ENCODE assay signal across 8 cellular contexts in the genomic region with DNA sequence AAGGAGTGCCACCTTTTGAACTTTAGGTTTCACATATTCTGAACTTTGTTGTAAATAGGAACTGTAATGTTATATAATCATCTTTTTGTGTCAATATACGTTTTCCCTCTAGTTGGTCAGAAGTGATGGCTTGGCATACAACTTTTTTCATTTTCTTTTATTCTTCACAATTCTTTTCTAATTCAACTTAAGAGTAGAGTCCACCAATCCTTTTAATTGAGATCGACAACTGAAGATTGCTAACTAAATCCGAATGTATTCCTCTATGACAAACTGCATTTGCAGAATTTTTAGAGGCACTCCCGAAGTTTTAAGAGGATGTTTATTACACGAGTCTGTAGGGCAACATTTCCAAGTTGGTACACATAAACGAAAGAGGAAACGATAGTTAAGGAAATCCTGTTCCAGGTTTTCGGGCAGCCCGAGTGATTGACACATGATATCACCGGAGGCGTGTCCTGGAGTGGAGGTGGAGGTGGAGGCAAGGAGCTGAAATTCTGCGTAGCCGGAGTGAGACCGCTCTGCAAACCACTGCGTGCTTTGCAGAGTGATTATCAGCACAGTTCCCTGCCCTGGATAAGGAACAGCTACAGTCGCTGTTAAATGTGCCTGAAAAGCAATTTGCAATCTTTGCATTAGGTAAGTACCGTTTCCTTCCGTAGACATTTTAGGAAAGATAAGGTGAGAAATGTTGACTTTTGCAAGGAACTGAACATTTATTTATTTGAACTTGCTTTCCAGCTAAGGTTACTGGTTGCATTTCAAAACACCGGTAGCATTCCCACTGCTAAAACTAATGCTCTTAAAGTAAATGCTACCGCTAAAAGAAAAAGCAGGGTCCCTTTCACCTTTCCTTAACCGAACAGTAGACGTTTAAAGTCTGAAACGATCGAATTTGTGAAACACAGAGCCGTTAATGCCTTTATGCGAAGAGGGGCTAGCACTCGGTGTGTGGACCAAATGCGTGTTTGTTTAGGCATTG. TPM values are rescaled to one million over a fixed set of nuclear protein-coding genes. Genes with fewer than 3 reads are reported as not detected.
DNase-seq lines count a peak whose midpoint lies in the region; ATAC-seq and TF ChIP-seq lines count a peak whose summit lies in the region.

A gene with protein sequence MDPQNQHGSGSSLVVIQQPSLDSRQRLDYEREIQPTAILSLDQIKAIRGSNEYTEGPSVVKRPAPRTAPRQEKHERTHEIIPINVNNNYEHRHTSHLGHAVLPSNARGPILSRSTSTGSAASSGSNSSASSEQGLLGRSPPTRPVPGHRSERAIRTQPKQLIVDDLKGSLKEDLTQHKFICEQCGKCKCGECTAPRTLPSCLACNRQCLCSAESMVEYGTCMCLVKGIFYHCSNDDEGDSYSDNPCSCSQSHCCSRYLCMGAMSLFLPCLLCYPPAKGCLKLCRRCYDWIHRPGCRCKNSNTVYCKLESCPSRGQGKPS (plus strand): TSS at position 502 of the 982 bp plus-strand sequence. CDS start 4,797 bp downstream, outside the sequence.

- peak; percentile 40 to 84 (median 75) for DNase-seq in CD8-positive, alpha-beta memory T cell
- peak in 75 of 76 experiments; percentile 12 to 94 (median 86) for DNase-seq in HUDEP-2 (lab: John Stamatoyannopoulos, UW; ENCODE audit: unreplicated experiment in 76 of 76)
- peak; percentile 89 for DNase-seq in NOMO-1 treated with dmso at 0.1 percent for 144 hours (lab: John Stamatoyannopoulos, UW; ENCODE audit: unreplicated experiment)
- DNase-seq in activated CD8-positive, alpha-beta memory T cell treated with anti-CD3 and anti-CD28 coated beads, Interleukin-2, amount 10 ng/mL, durations not matched to agents 7 days and 5 days = peak; percentile 95
- peak; percentile 96 for DNase-seq in endodermal cell
- peak; percentile 95 for DNase-seq in mesenchymal stem cell
- peak; percentile 53 for DNase-seq in stimulated activated CD8-positive, alpha-beta memory T cell treated with anti-CD3 and anti-CD28 coated beads, Interleukin-15, amount 100 ng/mL, for 1 hour (ENCODE audit: low read depth)

- CTCF ChIA-PET in CD8-positive, alpha-beta memory T cell (lab: Charles Lee) = interaction anchor here (0.7 to 2.1 kb wide), 7 partner anchors 10 to 168 kb away, joined by 3 to 8 read pairs (median 3); no protein-coding TSS in a partner anchor
- CTCF ChIA-PET in activated CD8-positive, alpha-beta memory T cell treated with anti-CD3 and anti-CD28 coated beads, Interleukin-2, amount 10 ng/mL, durations not matched to agents 7 days and 5 days (lab: Charles Lee) = interaction anchor here (0.7 to 3.9 kb wide), 10 partner anchors 10 to 264 kb away, joined by 3 to 14 read pairs (median 5); no protein-coding TSS in a partner anchor

- H3K36me3 Mint-ChIP-seq in CD8-positive, alpha-beta memory T cell = peaks cover 0 to 8% (median 2%) of the 10 kb centered on the region in 3 donors
- peaks cover 38% of the 10 kb centered on the region for H3K36me3 Mint-ChIP-seq in activated CD8-positive, alpha-beta memory T cell treated with anti-CD3 and anti-CD28 coated beads, Interleukin-2, amount 10 ng/mL, durations not matched to agents 7 days and 5 days
- H3K36me3 Mint-ChIP-seq in endodermal cell (ENCODE audit: low read depth) = peaks cover 3% of the 10 kb centered on the region

- TF ChIP-seq CTCF in endodermal cell (conservative IDR thresholded peaks at IDR 0.05) = no peak

- H3K4me1 Mint-ChIP-seq in CD8-positive, alpha-beta memory T cell = peaks cover 30 to 38% (median 30%) of the 10 kb centered on the region in 3 donors
- H3K4me1 Mint-ChIP-seq in activated CD8-positive, alpha-beta memory T cell treated with anti-CD3 and anti-CD28 coated beads, Interleukin-2, amount 10 ng/mL, durations not matched to agents 7 days and 5 days = peaks cover 25% of the 10 kb centered on the region
- peaks cover 18% of the 10 kb centered on the region for H3K4me1 Mint-ChIP-seq in endodermal cell

- H3K36me3 ChIP-seq in CD8-positive, alpha-beta memory T cell (ENCODE audit: insufficient read depth, low read length) = no peaks in the 10 kb centered on the region
- H3K36me3 ChIP-seq in endodermal cell (ENCODE audit: control insufficient read depth, insufficient read depth, low read length) (peaks cover under 1% of the 10 kb centered on the region), mesenchymal stem cell (ENCODE audit: control insufficient read depth in 1 of 2, insufficient read depth in 2 of 2, low read depth in 1 of 2, low read length in 2 of 2) (peaks cover under 1 to 7% of the 10 kb centered on the region in 2 experiments)

- peaks cover 0 to 2% (median 0%) of the 10 kb centered on the region in 5 donors for H3K9me3 Mint-ChIP-seq in CD8-positive, alpha-beta memory T cell
- no peaks in the 10 kb centered on the region for H3K9me3 Mint-ChIP-seq in activated CD8-positive, alpha-beta memory T cell treated with anti-CD3 and anti-CD28 coated beads, Interleukin-2, amount 10 ng/mL, durations not matched to agents 7 days and 5 days (ENCODE audit: low read depth)
- H3K9me3 Mint-ChIP-seq in endodermal cell = no peaks in the 10 kb centered on the region

- peak within 1 kb of the TSS; percentile 84 for H2BK15ac ChIP-seq in mesenchymal stem cell (ENCODE audit: low read depth, poor library complexity, severe bottlenecking)

- peak within 1 kb of the TSS; percentile 75 for H3K4me3 ChIP-seq in CD8-positive, alpha-beta memory T cell (ENCODE audit: low read length)
- H3K4me3 ChIP-seq in endodermal cell (ENCODE audit: low read length) = peak within 1 kb of the TSS; percentile 93
- H3K4me3 ChIP-seq in mesenchymal stem cell (ENCODE audit: insufficient read depth in 1 of 2, low read depth in 1 of 2, low read length in 2 of 2) = peak within 1 kb of the TSS; percentile 74 to 92

- H3K27ac Mint-ChIP-seq in CD8-positive, alpha-beta memory T cell = peak within 1 kb of the TSS; percentile 77 to 96 (median 92)
- H3K27ac Mint-ChIP-seq in activated CD8-positive, alpha-beta memory T cell treated with anti-CD3 and anti-CD28 coated beads, Interleukin-2, amount 10 ng/mL, durations not matched to agents 7 days and 5 days = peak within 1 kb of the TSS; percentile 92
- peak within 1 kb of the TSS; percentile 90 for H3K27ac Mint-ChIP-seq in endodermal cell

- peak within 1 kb of the TSS; percentile 94 for H3K4me2 ChIP-seq in mesenchymal stem cell (ENCODE audit: low read length, poor library complexity, severe bottlenecking)

- H3K79me1 ChIP-seq in mesenchymal stem cell (replicated peaks; ENCODE audit: low read length, poor library complexity, severe bottlenecking) = no peaks in the 10 kb centered on the region

- ATAC-seq in GM21381 (IDR thresholded peaks at IDR 0.05; ENCODE audit: unreplicated experiment) = peak; percentile 48
- peak; percentile 63 for ATAC-seq in activated CD8-positive, alpha-beta memory T cell treated with anti-CD3 and anti-CD28 coated beads, Interleukin-2, amount 10 ng/mL, durations not matched to agents 7 days and 5 days

- peak within 1 kb of the TSS; percentile 10 for H4K8ac ChIP-seq in mesenchymal stem cell (ENCODE audit: low read length)

- no peaks in the 10 kb centered on the region for H3K9me3 ChIP-seq in CD8-positive, alpha-beta memory T cell (ENCODE audit: low read length)
- H3K9me3 ChIP-seq in endodermal cell (ENCODE audit: control insufficient read depth, low read length) (no peaks in the 10 kb centered on the region), mesenchymal stem cell (ENCODE audit: control insufficient read depth, low read length) (no peaks in the 10 kb centered on the region)

- peaks cover 15% of the 10 kb centered on the region for H3K4me1 ChIP-seq in CD8-positive, alpha-beta memory T cell (ENCODE audit: insufficient read depth, low read length)
- H3K4me1 ChIP-seq in endodermal cell (ENCODE audit: control insufficient read depth, insufficient read depth, low read length) (peaks cover 4% of the 10 kb centered on the region), mesenchymal stem cell (ENCODE audit: control insufficient read depth, insufficient read depth, low read depth, low read length) (peaks cover 2% of the 10 kb centered on the region)

- H3K27ac ChIP-seq in CD8-positive, alpha-beta memory T cell (ENCODE audit: low read depth, low read length) = peak within 1 kb of the TSS; percentile 4
- H3K27ac ChIP-seq in endodermal cell (ENCODE audit: low read depth, low read length) = peak within 1 kb of the TSS; percentile 50
- peak within 1 kb of the TSS; percentile 86 for H3K27ac ChIP-seq in mesenchymal stem cell (ENCODE audit: low read length, poor library complexity, severe bottlenecking)

- no peak within 1 kb of the TSS for H2AFZ ChIP-seq in mesenchymal stem cell (ENCODE audit: low read depth, low read length)

- H2AK5ac ChIP-seq in mesenchymal stem cell (ENCODE audit: low read length, severe bottlenecking) = no peak within 1 kb of the TSS

- peak within 1 kb of the TSS; percentile 83 to 94 (median 87) for H3K4me3 Mint-ChIP-seq in CD8-positive, alpha-beta memory T cell
- peak within 1 kb of the TSS; percentile 92 for H3K4me3 Mint-ChIP-seq in activated CD8-positive, alpha-beta memory T cell treated with anti-CD3 and anti-CD28 coated beads, Interleukin-2, amount 10 ng/mL, durations not matched to agents 7 days and 5 days
- H3K4me3 Mint-ChIP-seq in endodermal cell = peak within 1 kb of the TSS; percentile 92

- H3K14ac ChIP-seq in mesenchymal stem cell (ENCODE audit: low read length in 2 of 2) = peak within 1 kb of the TSS; percentile 41 to 78

- peak within 1 kb of the TSS; percentile 75 for H2BK120ac ChIP-seq in mesenchymal stem cell (ENCODE audit: low read depth, low read length)

- H3K27me3 ChIP-seq in CD8-positive, alpha-beta memory T cell (ENCODE audit: insufficient read depth, low read length, poor library complexity, severe bottlenecking) = no peaks in the 10 kb centered on the region
- H3K27me3 ChIP-seq in endodermal cell (ENCODE audit: control insufficient read depth, insufficient read depth, low read length, poor library complexity, severe bottlenecking) (no peaks in the 10 kb centered on the region), mesenchymal stem cell (ENCODE audit: control insufficient read depth in 1 of 2, insufficient read depth in 1 of 2, low read length in 2 of 2) (no peaks in the 10 kb centered on the region)

- POLR2A ChIA-PET in CD8-positive, alpha-beta memory T cell (lab: Charles Lee) = interaction anchor here (0.9 to 1.3 kb wide), 2 partner anchors 26 to 168 kb away, joined by 4 read pairs; no protein-coding TSS in a partner anchor

- peaks cover 8 to 24% of the 10 kb centered on the region in 2 donors for H3K27me3 Mint-ChIP-seq in CD8-positive, alpha-beta memory T cell
- peaks cover 7% of the 10 kb centered on the region for H3K27me3 Mint-ChIP-seq in activated CD8-positive, alpha-beta memory T cell treated with anti-CD3 and anti-CD28 coated beads, Interleukin-2, amount 10 ng/mL, durations not matched to agents 7 days and 5 days
- no peaks in the 10 kb centered on the region for H3K27me3 Mint-ChIP-seq in endodermal cell (ENCODE audit: insufficient read depth)

- peak within 1 kb of the TSS; percentile 97 for H3K4ac ChIP-seq in mesenchymal stem cell (ENCODE audit: low read depth in 1 of 2, low read length in 2 of 2)

- H3K9ac ChIP-seq in endodermal cell (ENCODE audit: extremely low read depth, low read length, poor library complexity, severe bottlenecking) (peak within 1 kb of the TSS; percentile 8), mesenchymal stem cell (ENCODE audit: low read length) (peak within 1 kb of the TSS; percentile 93)

- H2BK5ac ChIP-seq in mesenchymal stem cell (ENCODE audit: low read depth, low read length, poor library complexity, severe bottlenecking) = no peak within 1 kb of the TSS

- H4K91ac ChIP-seq in mesenchymal stem cell (ENCODE audit: low read length) = peak within 1 kb of the TSS; percentile 94

- H3K18ac ChIP-seq in mesenchymal stem cell (ENCODE audit: low read depth in 1 of 2, low read length in 2 of 2) = peak within 1 kb of the TSS; percentile 93 to 99

- peak within 1 kb of the TSS in 1 of 2 experiments; percentile 51 for H2BK12ac ChIP-seq in mesenchymal stem cell (ENCODE audit: low read length in 2 of 2)

- H3K23ac ChIP-seq in mesenchymal stem cell (ENCODE audit: low read length in 2 of 2) = peak within 1 kb of the TSS in 1 of 2 experiments; percentile 87

- 2% methylated on average over 27 to 28 of the region's 28 CpGs for WGBS in endodermal cell (ENCODE audit: insufficient coverage in 1 of 2, insufficient read length in 1 of 2), 2 experiments
- under 1% methylated on average over 28 of the region's 28 CpGs for WGBS in mesenchymal stem cell

RNA-seq across cellular contexts. Expression of the gene that starts here (rescaled TPM):
- total RNA-seq in CD8-positive, alpha-beta memory T cell = 10 to 100 TPM; 40.6 to 40.8 TPM
- polyA plus RNA-seq in CD8-positive, alpha-beta memory T cell = 27.2 TPM
- 100 to 1,000 TPM in 1 of 2 experiments, 10 to 100 TPM in 1; 73.7 to 126 TPM for total RNA-seq in activated CD8-positive, alpha-beta memory T cell treated with anti-CD3 and anti-CD28 coated beads, Interleukin-2, amount 10 ng/mL, durations not matched to agents 7 days and 5 days
- 10 to 100 TPM in 1 of 2 donors, 1 to 10 TPM in 1; 9.1 to 18.5 TPM for total RNA-seq in endodermal cell
- polyA plus RNA-seq in endodermal cell (2013, experiment 1 of 2) = 43.0 TPM
- 53.3 TPM for polyA plus RNA-seq in endodermal cell (2013, experiment 2 of 2)
- 106 TPM for polyA plus RNA-seq in mesenchymal stem cell (2013, experiment 1 of 2)
- polyA plus RNA-seq in mesenchymal stem cell (2013, experiment 2 of 2) = 105 TPM

Comparison
In these comparisons a context has a peak if more than half of its experiments do, and no peak if none do; other contexts are left out.
1. Peak in every context shown above with its lines: DNase-seq, ATAC-seq, H3K4me3 ChIP-seq and H3K27ac ChIP-seq.
2. H3K27ac ChIP-seq: peak in every context shown above with its lines; median percentile 86 in mesenchymal stem cell; 50 in endodermal cell; 4 in CD8-positive, alpha-beta memory T cell.